21 cellular contexts compared by ENCODE assay signal in the genomic region with DNA sequence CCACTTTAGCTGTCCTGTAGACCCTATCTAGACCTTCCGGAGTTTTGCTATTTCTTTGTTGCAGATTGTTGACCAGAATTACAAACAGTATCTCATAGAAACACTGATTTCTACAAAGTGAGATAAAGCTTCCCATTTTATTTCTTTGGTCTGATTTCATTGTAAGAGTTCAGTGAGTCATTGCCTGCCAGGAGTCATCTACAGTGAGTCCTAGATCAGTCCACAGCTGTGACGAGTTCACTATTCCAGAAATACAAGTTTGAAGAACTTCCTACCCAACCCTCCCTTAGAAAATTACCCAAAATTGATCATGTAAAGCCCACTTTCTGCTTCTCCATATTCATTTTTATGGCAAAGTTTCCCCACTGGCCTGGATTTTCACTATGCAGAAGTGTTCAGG.
"Had no signal": no experiment of that assay in that cellular context is flagged by ENCODE, and none has a peak within 500 bp of the region (broad histone marks: within the 10 kb centered on the region; RNA-seq: fewer than 3 reads in every experiment).

No MANE protein-coding gene starts in this region.

- DNase-seq: activated CD4-positive, alpha-beta T cell treated with anti-CD3 and anti-CD28 coated beads, Interleukin-2, amount 10 ng/mL, durations not matched to agents 24 days and 14 days; activated CD8-positive, alpha-beta T cell treated with anti-CD3 and anti-CD28 coated beads, Interleukin-2, amount 10 ng/mL, durations not matched to agents 7 days and 5 days; activated naive CD4-positive, alpha-beta T cell treated with anti-CD3 and anti-CD28 coated beads for 36 hours; activated T-cell treated with anti-CD3 and anti-CD28 coated beads, Interleukin-2, amount 50 U/mL, for 4 hours; erythroblast; heart left ventricle; naive thymus-derived CD4-positive, alpha-beta T cell; ovary; psoas muscle; right lobe of liver; small intestine; stimulated activated CD4-positive, alpha-beta T cell treated with anti-CD3 and anti-CD28 coated beads, Interleukin-15, amount 100 ng/mL, for 24 hours; stimulated activated CD4-positive, alpha-beta T cell treated with anti-CD3 and anti-CD28 coated beads, Interleukin-2, amount 100 ng/mL, for 48 hours; T1000; transverse colon; uterus had no signal

- H3K36me3 ChIP-seq: ascending aorta, breast epithelium, gastroesophageal sphincter, heart left ventricle, neural progenitor cell, ovary, right lobe of liver, suprapubic skin, transverse colon, uterus had no signal

- H3K4me3 ChIP-seq: ascending aorta, breast epithelium, gastroesophageal sphincter, heart left ventricle, neural progenitor cell, ovary, psoas muscle, right lobe of liver, suprapubic skin, transverse colon, uterus had no signal

- ATAC-seq: activated CD8-positive, alpha-beta T cell treated with anti-CD3 and anti-CD28 coated beads, Interleukin-2, amount 10 ng/mL, durations not matched to agents 7 days and 5 days; activated T-cell treated with anti-CD3 and anti-CD28 coated beads, Interleukin-2, amount 50 U/mL, for 4 hours; gastroesophageal sphincter; heart left ventricle; naive thymus-derived CD4-positive, alpha-beta T cell; psoas muscle; right lobe of liver had no signal

- H3K9me3 ChIP-seq: ascending aorta, breast epithelium, gastroesophageal sphincter, ovary, psoas muscle, right lobe of liver, suprapubic skin, uterus had no signal

- H3K27me3 ChIP-seq: ascending aorta, breast epithelium, gastroesophageal sphincter, heart left ventricle, neural progenitor cell, ovary, right lobe of liver, suprapubic skin, transverse colon, uterus had no signal
